ENCODE assay signal across 1 cellular context in the genomic region with DNA sequence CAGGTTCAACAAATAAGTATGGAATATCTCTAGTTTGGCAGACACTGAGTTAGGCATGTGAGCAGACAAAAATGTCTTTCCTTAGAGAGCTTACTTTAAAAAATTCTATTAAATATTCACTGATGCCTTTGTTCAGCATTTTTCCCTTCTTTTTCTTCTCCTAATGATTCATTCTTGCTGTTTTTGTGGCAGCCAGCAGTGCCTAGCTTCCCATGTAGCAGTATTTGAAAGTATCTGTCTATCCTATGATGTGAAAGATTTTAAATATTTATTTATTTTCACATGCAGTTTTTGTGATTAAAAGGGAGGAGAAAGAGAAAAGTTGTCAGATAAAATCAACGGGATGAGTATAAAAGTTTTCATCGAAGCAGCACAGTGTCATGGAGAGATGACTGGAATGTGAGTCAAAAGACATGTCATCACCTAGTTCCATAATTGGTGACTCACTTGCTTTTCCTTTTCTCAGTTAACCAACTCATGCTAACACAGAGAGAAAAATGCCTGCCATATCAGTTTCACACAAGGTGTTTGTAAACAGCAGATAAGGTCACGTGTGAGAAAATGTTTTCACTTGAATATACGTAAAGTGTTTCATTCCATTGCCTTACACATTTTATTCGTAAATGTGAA.
TF ChIP-seq lines count a peak whose summit lies in the region.

No MANE protein-coding gene starts in this region.

TF ChIP-seq in HEK293, 187 proteins besides CTCF, POLR2A, EP300 and RAD21 (continued from another document):
- TF ChIP-seq SP7 (tag by site-specific recombination; IDR thresholded peaks at IDR 0.05) (peak; percentile 48; the same call in 1 of the 2 replicates), ZNF423 (tag by site-specific recombination; IDR thresholded peaks at IDR 0.05) (no peak), OSR2 (tag by site-specific recombination; IDR thresholded peaks at IDR 0.05) (no peak), ZNF214 (tag by site-specific recombination; IDR thresholded peaks at IDR 0.05; ENCODE audit: borderline replicate concordance) (no peak), ZNF184 (tag by site-specific recombination; IDR thresholded peaks at IDR 0.05) (0 out of 2 replicates have a peak, but pooled peaks have one; percentile 48), GLI4 (tag by site-specific recombination; IDR thresholded peaks at IDR 0.05) (no peak), ZNF19 (tag by site-specific recombination; IDR thresholded peaks at IDR 0.05; ENCODE audit: low read depth) (no peak), ZFP3 (tag by site-specific recombination; IDR thresholded peaks at IDR 0.05; ENCODE audit: low read depth) (no peak), ZNF366 (tag by site-specific recombination; conservative IDR thresholded peaks at IDR 0.05) (peak; percentile 57), ZNF768 (tag by site-specific recombination; IDR thresholded peaks at IDR 0.05) (no peak), FEZF1 (tag by site-specific recombination; IDR thresholded peaks at IDR 0.05) (peak; percentile 50; the same call in 1 of the 2 replicates), TRIM28 (IDR thresholded peaks at IDR 0.05; ENCODE audit: borderline replicate concordance, low read length) (no peak)
- TF ChIP-seq, protein P1, sequence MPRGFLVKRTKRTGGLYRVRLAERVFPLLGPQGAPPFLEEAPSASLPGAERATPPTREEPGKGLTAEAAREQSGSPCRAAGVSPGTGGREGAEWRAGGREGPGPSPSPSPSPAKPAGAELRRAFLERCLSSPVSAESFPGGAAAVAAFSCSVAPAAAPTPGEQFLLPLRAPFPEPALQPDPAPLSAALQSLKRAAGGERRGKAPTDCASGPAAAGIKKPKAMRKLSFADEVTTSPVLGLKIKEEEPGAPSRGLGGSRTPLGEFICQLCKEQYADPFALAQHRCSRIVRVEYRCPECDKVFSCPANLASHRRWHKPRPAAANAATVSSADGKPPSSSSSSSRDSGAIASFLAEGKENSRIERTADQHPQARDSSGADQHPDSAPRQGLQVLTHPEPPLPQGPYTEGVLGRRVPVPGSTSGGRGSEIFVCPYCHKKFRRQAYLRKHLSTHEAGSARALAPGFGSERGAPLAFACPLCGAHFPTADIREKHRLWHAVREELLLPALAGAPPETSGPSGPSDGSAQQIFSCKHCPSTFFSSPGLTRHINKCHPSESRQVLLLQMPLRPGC (tag by site-specific recombination; IDR thresholded peaks at IDR 0.05): peak; percentile 81
- TF ChIP-seq, protein P2, sequence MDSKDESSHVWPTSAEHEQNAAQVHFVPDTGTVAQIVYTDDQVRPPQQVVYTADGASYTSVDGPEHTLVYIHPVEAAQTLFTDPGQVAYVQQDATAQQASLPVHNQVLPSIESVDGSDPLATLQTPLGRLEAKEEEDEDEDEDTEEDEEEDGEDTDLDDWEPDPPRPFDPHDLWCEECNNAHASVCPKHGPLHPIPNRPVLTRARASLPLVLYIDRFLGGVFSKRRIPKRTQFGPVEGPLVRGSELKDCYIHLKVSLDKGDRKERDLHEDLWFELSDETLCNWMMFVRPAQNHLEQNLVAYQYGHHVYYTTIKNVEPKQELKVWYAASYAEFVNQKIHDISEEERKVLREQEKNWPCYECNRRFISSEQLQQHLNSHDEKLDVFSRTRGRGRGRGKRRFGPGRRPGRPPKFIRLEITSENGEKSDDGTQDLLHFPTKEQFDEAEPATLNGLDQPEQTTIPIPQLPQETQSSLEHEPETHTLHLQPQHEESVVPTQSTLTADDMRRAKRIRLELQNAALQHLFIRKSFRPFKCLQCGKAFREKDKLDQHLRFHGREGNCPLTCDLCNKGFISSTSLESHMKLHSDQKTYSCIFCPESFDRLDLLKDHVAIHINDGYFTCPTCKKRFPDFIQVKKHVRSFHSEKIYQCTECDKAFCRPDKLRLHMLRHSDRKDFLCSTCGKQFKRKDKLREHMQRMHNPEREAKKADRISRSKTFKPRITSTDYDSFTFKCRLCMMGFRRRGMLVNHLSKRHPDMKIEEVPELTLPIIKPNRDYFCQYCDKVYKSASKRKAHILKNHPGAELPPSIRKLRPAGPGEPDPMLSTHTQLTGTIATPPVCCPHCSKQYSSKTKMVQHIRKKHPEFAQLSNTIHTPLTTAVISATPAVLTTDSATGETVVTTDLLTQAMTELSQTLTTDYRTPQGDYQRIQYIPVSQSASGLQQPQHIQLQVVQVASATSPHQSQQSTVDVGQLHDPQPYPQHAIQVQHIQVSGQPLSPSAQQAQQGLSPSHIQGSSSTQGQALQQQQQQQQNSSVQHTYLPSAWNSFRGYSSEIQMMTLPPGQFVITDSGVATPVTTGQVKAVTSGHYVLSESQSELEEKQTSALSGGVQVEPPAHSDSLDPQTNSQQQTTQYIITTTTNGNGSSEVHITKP (tag by site-specific recombination; IDR thresholded peaks at IDR 0.05): no peak
